Comparison of ENCODE assay signal across 8 cellular contexts in the genomic region with DNA sequence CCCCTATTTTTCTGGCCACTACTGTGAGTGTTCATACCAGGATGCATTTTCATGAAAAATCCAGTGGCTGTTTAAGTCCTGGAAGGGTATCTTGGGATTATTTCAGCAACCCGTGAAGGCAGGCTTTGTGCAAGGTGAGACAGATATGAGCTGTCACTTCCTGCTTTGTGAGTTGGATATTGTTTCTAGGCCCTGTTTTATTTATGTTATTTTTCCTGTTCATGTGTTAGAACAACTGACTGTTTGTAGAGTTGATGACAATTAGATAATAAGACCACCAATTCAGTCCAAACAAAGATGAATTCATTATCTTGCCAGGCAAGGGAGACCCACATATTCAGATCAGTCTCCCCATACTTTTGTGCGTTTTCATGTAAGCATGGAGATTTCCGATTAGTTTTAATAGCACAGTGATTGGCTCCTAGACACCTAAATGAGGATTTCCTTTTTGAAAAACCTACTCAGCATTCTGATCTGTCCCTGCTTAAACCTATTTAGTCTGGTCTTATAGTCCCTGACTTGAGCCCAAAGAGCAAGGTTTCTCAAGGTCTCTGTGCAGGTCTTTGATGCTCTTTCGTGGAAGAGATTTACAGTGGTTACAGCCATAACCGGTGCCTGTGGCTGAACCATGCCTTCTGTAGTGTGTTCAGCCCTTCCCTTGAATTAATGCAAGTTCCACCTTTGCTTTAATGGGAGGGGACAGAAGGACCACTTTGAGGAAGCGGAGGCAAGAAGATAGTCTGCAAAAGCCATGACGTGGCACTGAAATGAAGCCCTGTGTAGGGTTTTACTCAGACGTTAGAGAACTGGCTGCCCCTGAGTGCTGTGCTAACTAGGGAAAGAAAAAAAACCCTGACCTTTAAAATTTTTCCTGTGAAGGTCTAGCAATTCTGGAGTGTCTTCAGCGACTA. TPM values are rescaled to one million over a fixed set of nuclear protein-coding genes. Genes with fewer than 3 reads are reported as not detected.
DNase-seq lines count a peak whose midpoint lies in the region; ATAC-seq and TF ChIP-seq lines count a peak whose summit lies in the region.

No MANE protein-coding gene starts in this region.

- DNase-seq in M059J (ENCODE audit: low read depth), result peak; percentile 79
- DNase-seq in activated naive CD8-positive, alpha-beta T cell treated with anti-CD3 and anti-CD28 coated beads, Interleukin-2, amount 10 ng/mL, durations not matched to agents 7 days and 5 days, result peak; percentile 55
- peak in 2 of 3 donors; percentile 24 to 32 for DNase-seq in immature natural killer cell
- no peak for DNase-seq in NK-92 (lab: John Stamatoyannopoulos, UW; ENCODE audit: unreplicated experiment)
- no peak for DNase-seq in NCI-H187 treated with DMSO at 0.1 percent for 48 hours (lab: John Stamatoyannopoulos, UW)
- DNase-seq in endothelial cell (ENCODE audit: low spot score), result no peak

- TF ChIP-seq CTCF in endothelial cell (IDR thresholded peaks at IDR 0.05; ENCODE audit: unreplicated experiment), result no peak

- no peaks in the 10 kb centered on the region for H3K9me3 Mint-ChIP-seq in activated naive CD8-positive, alpha-beta T cell treated with anti-CD3 and anti-CD28 coated beads, Interleukin-2, amount 10 ng/mL, durations not matched to agents 7 days and 5 days
- H3K9me3 Mint-ChIP-seq in immature natural killer cell (no peaks in the 10 kb centered on the region), endothelial cell (ENCODE audit: unreplicated experiment) (no peaks in the 10 kb centered on the region)
- no peaks in the 10 kb centered on the region for H3K9me3 Mint-ChIP-seq in stimulated activated memory B cell treated with anti-CD40 and anti-IgM and Interleukin-4, amounts not matched to agents 10 μg/mL and 1 μg/mL and 100 μg/mL, for 72 hours

- H3K4me1 Mint-ChIP-seq in activated naive CD8-positive, alpha-beta T cell treated with anti-CD3 and anti-CD28 coated beads, Interleukin-2, amount 10 ng/mL, durations not matched to agents 7 days and 5 days, result peaks cover 51% of the 10 kb centered on the region
- peaks cover 67 to 89% of the 10 kb centered on the region in 2 donors for H3K4me1 Mint-ChIP-seq in immature natural killer cell
- H3K4me1 Mint-ChIP-seq in stimulated activated memory B cell treated with anti-CD40 and anti-IgM and Interleukin-4, amounts not matched to agents 10 μg/mL and 1 μg/mL and 100 μg/mL, for 72 hours, result peaks cover 72% of the 10 kb centered on the region
- H3K4me1 Mint-ChIP-seq in endothelial cell (ENCODE audit: unreplicated experiment), result peaks cover 19% of the 10 kb centered on the region

- H3K36me3 Mint-ChIP-seq in activated naive CD8-positive, alpha-beta T cell treated with anti-CD3 and anti-CD28 coated beads, Interleukin-2, amount 10 ng/mL, durations not matched to agents 7 days and 5 days, result peaks cover 33% of the 10 kb centered on the region
- H3K36me3 Mint-ChIP-seq in immature natural killer cell (peaks cover 21 to 42% (median 25%) of the 10 kb centered on the region in 3 donors), endothelial cell (ENCODE audit: low read depth, unreplicated experiment) (peaks cover 22% of the 10 kb centered on the region)
- peaks cover 56% of the 10 kb centered on the region for H3K36me3 Mint-ChIP-seq in stimulated activated memory B cell treated with anti-CD40 and anti-IgM and Interleukin-4, amounts not matched to agents 10 μg/mL and 1 μg/mL and 100 μg/mL, for 72 hours

- ATAC-seq in GM18498 (IDR thresholded peaks at IDR 0.05; ENCODE audit: unreplicated experiment), result peak; percentile 41
- peak; percentile 78 for ATAC-seq in activated naive CD8-positive, alpha-beta T cell treated with anti-CD3 and anti-CD28 coated beads, Interleukin-2, amount 10 ng/mL, durations not matched to agents 7 days and 5 days (ENCODE audit: low read depth)
- peak; percentile 90 for ATAC-seq in stimulated activated memory B cell treated with anti-CD40 and anti-IgM and Interleukin-4, amounts not matched to agents 10 μg/mL and 1 μg/mL and 100 μg/mL, for 72 hours

- no peaks in the 10 kb centered on the region for H3K27me3 Mint-ChIP-seq in activated naive CD8-positive, alpha-beta T cell treated with anti-CD3 and anti-CD28 coated beads, Interleukin-2, amount 10 ng/mL, durations not matched to agents 7 days and 5 days
- H3K27me3 Mint-ChIP-seq in immature natural killer cell (ENCODE audit: low read depth in 3 of 3) (peaks cover 0 to 2% (median 1%) of the 10 kb centered on the region in 3 donors), endothelial cell (ENCODE audit: unreplicated experiment) (no peaks in the 10 kb centered on the region)
- H3K27me3 Mint-ChIP-seq in stimulated activated memory B cell treated with anti-CD40 and anti-IgM and Interleukin-4, amounts not matched to agents 10 μg/mL and 1 μg/mL and 100 μg/mL, for 72 hours, result no peaks in the 10 kb centered on the region

- peak overlapping the region; percentile 99 for H3K27ac Mint-ChIP-seq in activated naive CD8-positive, alpha-beta T cell treated with anti-CD3 and anti-CD28 coated beads, Interleukin-2, amount 10 ng/mL, durations not matched to agents 7 days and 5 days
- H3K27ac Mint-ChIP-seq in immature natural killer cell (peak overlapping the region; percentile 95 to 99 (median 99)), endothelial cell (ENCODE audit: unreplicated experiment) (no peak overlapping the region)
- peak overlapping the region; percentile 93 for H3K27ac Mint-ChIP-seq in stimulated activated memory B cell treated with anti-CD40 and anti-IgM and Interleukin-4, amounts not matched to agents 10 μg/mL and 1 μg/mL and 100 μg/mL, for 72 hours

- POLR2A ChIA-PET in activated naive CD8-positive, alpha-beta T cell treated with anti-CD3 and anti-CD28 coated beads, Interleukin-2, amount 10 ng/mL, durations not matched to agents 7 days and 5 days (lab: Charles Lee), result interaction anchor here (0.8 to 3.5 kb wide), 9 partner anchors 8 to 99 kb away, joined by 3 to 22 read pairs (median 5); no protein-coding TSS in a partner anchor

- H3K4me3 Mint-ChIP-seq in activated naive CD8-positive, alpha-beta T cell treated with anti-CD3 and anti-CD28 coated beads, Interleukin-2, amount 10 ng/mL, durations not matched to agents 7 days and 5 days, result peak overlapping the region; percentile 85
- H3K4me3 Mint-ChIP-seq in immature natural killer cell (peak overlapping the region; percentile 88 to 92 (median 89)), endothelial cell (ENCODE audit: unreplicated experiment) (no peak overlapping the region)
- peak overlapping the region; percentile 47 for H3K4me3 Mint-ChIP-seq in stimulated activated memory B cell treated with anti-CD40 and anti-IgM and Interleukin-4, amounts not matched to agents 10 μg/mL and 1 μg/mL and 100 μg/mL, for 72 hours

RNA-seq across cellular contexts. Expression of a gene that starts 42.8 kb away (rescaled TPM):
- 92.8 and 96.4 TPM in 2 replicates for total RNA-seq in M059J (2014; rRNA removed; shearing (Covaris generic))
- total RNA-seq in activated naive CD8-positive, alpha-beta T cell treated with anti-CD3 and anti-CD28 coated beads, Interleukin-2, amount 10 ng/mL, durations not matched to agents 7 days and 5 days, result 10 to 100 TPM; 50.1 to 55.1 TPM
- 10 to 100 TPM; 31.4 to 98.7 (median 68.1) TPM for polyA plus RNA-seq in immature natural killer cell
- total RNA-seq in endothelial cell (ENCODE audit: unreplicated experiment), result 22.5 TPM

Comparison
In these comparisons a context has a peak if more than half of its experiments do, and no peak if none do; other contexts are left out.
1. DNase-seq: peak in M059J (single experiment), activated naive CD8-positive, alpha-beta T cell treated with anti-CD3 and anti-CD28 coated beads, Interleukin-2, amount 10 ng/mL, durations not matched to agents 7 days and 5 days (single experiment) and immature natural killer cell (2 of 3); none in NK-92 (single experiment), NCI-H187 treated with DMSO at 0.1 percent for 48 hours (single experiment) and endothelial cell (single experiment).
2. Peak in every context shown above with its lines, with median percentiles within 50 percentile points of each other: ATAC-seq.